Comparison of ENCODE assay signal across 8 cellular contexts in genomic region chr11:123246749-123247497, GRCh38. TPM values are rescaled to one million over a fixed set of nuclear protein-coding genes. Genes with fewer than 3 reads are reported as not detected.
DNase-seq lines count a peak whose midpoint lies in the region; ATAC-seq and TF ChIP-seq lines count a peak whose summit lies in the region.

No MANE protein-coding gene starts in this region.

- no peaks in the 10 kb centered on the region for H4K20me1 ChIP-seq in H9 (ENCODE audit: control insufficient read depth, insufficient read depth, insufficient read length)

- H2AFZ ChIP-seq in H9 (ENCODE audit: low read length), result no peak overlapping the region

- no peak overlapping the region for H3K56ac ChIP-seq in H9 (ENCODE audit: insufficient read length, low read depth, low read length)

- H2BK120ac ChIP-seq in H9 (ENCODE audit: low read depth, low read length, poor library complexity, severe bottlenecking), result no peak overlapping the region

- H4K91ac ChIP-seq in H9 (ENCODE audit: insufficient read length, low read depth, low read length), result no peak overlapping the region

- no peaks in the 10 kb centered on the region for H3K79me1 ChIP-seq in H9 (ENCODE audit: insufficient read depth, low read depth, low read length, poor library complexity, severe bottlenecking)

- H3K27me3 Mint-ChIP-seq in H9 (ENCODE audit: low read depth) (peaks cover 1% of the 10 kb centered on the region), T-cell (peaks cover 10 to 14% of the 10 kb centered on the region in 2 donors)

- no peak overlapping the region for H3K4me3 ChIP-seq in adipocyte (ENCODE audit: low read length)
- H3K4me3 ChIP-seq in retinal pigment epithelial cell (ENCODE audit: low read length), result no peak overlapping the region

- no peak overlapping the region for H3K18ac ChIP-seq in H9 (ENCODE audit: insufficient read length, low read depth, low read length)

- no peak overlapping the region for H3K23ac ChIP-seq in H9 (ENCODE audit: insufficient read length, low read depth, low read length)

- H3K27ac ChIP-seq in H9 (ENCODE audit: insufficient read length, low read depth, low read length), result no peak overlapping the region

- POLR2A ChIA-PET in T-cell (lab: Charles Lee), result interaction anchor here (0.6 to 0.9 kb wide), 4 partner anchors 45 to 185 kb away, joined by 3 to 6 read pairs (median 4); partner anchors contain the start of gene HSPA8 (in 1 of the 2)

- H3K9me3 ChIP-seq in H9 (ENCODE audit: control insufficient read depth, low read depth, low read length), result no peaks in the 10 kb centered on the region
- H3K9me3 ChIP-seq in adipocyte (ENCODE audit: control insufficient read depth, low read length), result no peaks in the 10 kb centered on the region

- H3K4me1 Mint-ChIP-seq in H9 (peaks cover 15 to 21% of the 10 kb centered on the region in 2 experiments), T-cell (peaks cover 0 to 6% (median 4%) of the 10 kb centered on the region in 3 donors)

- H3K4ac ChIP-seq in H9 (ENCODE audit: low read depth, low read length), result no peak overlapping the region

- no peaks in the 10 kb centered on the region for H3K36me3 ChIP-seq in adipocyte (ENCODE audit: control insufficient read depth, insufficient read depth, low read length, severe bottlenecking)

- no peak overlapping the region for H2BK20ac ChIP-seq in H9 (ENCODE audit: low read depth, low read length, poor library complexity, severe bottlenecking)

- H3K79me2 ChIP-seq in H9 (ENCODE audit: insufficient read depth, low read length), result no peaks in the 10 kb centered on the region

- H3K36me3 Mint-ChIP-seq in H9 (ENCODE audit: insufficient read depth in 1 of 3, low read depth in 3 of 3), result no peaks in the 10 kb centered on the region
- H3K36me3 Mint-ChIP-seq in T-cell, result no peaks in the 10 kb centered on the region

- DNase-seq in ELR (ENCODE audit: low read depth) (peak; percentile 84), H9 (peak; percentile 85), NCI-H1048 (lab: John Stamatoyannopoulos, UW) (peak; percentile 45), T-cell (peak; percentile 47 to 84 (median 76)), adipocyte (ENCODE audit: low read depth) (peak; percentile 94), left cardiac atrium (peak; percentile 85), retinal pigment epithelial cell (ENCODE audit: low read depth) (peak; percentile 34), NCI-H510A (lab: John Stamatoyannopoulos, UW) (no peak)

- H3K9ac ChIP-seq in H9 (ENCODE audit: extremely low read depth, insufficient read length, low read length) (no peak overlapping the region), adipocyte (ENCODE audit: low read length) (no peak overlapping the region)

- H3K9me3 Mint-ChIP-seq in H9, result no peaks in the 10 kb centered on the region; a peak in 1 of 5 replicates
- H3K9me3 Mint-ChIP-seq in T-cell, result no peaks in the 10 kb centered on the region

- no peak overlapping the region for H4K5ac ChIP-seq in H9 (ENCODE audit: insufficient read length, low read depth, low read length)

- ATAC-seq in T-cell (replicated peaks in 1 of 4) (peak; percentile 83 to 90 (median 87)), left cardiac atrium (peak; percentile 73 to 83)

- H2BK5ac ChIP-seq in H9 (ENCODE audit: insufficient read length, low read length), result no peak overlapping the region

- H3K27me3 ChIP-seq in H9 (ENCODE audit: insufficient read depth, low read length), result no peaks in the 10 kb centered on the region
- H3K27me3 ChIP-seq in adipocyte (replicated peaks; ENCODE audit: control insufficient read depth, insufficient read depth, low read length), result no peaks in the 10 kb centered on the region

- H3K4me3 Mint-ChIP-seq in H9 (no peak overlapping the region; a peak in 1 of 5 replicates), T-cell (no peak overlapping the region)

- CTCF ChIA-PET in T-cell (lab: Charles Lee), result interaction anchor here (0.5 to 3.0 kb wide), 32 partner anchors 9 to 383 kb away, joined by 3 to 40 read pairs (median 6); partner anchors contain the start of gene HSPA8 (in 1 of the 2)

- WGBS in H9 (ENCODE audit: extremely low coverage, insufficient read length, low lambda C conversion rate), result no CpG with 5 or more reads among the region's 13 CpGs

- H3K4me1 ChIP-seq in H9 (ENCODE audit: insufficient read depth, low read length) (peaks cover 7% of the 10 kb centered on the region; the same call in 1 of the 2 replicates), adipocyte (ENCODE audit: control insufficient read depth, insufficient read depth, low read length) (peaks cover 17% of the 10 kb centered on the region)

- H2AK5ac ChIP-seq in H9 (ENCODE audit: insufficient read length, low read length), result no peak overlapping the region

- no peak overlapping the region for H4K8ac ChIP-seq in H9 (replicated peaks; ENCODE audit: insufficient read length, low read depth, low read length)

- H2BK15ac ChIP-seq in H9 (ENCODE audit: low read depth, low read length), result no peak overlapping the region

- peak overlapping the region; percentile 27 for H3K4me2 ChIP-seq in H9 (ENCODE audit: insufficient read depth, insufficient read length, low read length)

- no peak overlapping the region for H3K14ac ChIP-seq in H9 (ENCODE audit: insufficient read depth, low read length)

- intact Hi-C loops in left cardiac atrium (cut with DNase I), result loop anchor here (1.0 to 10.0 kb wide), 3 partner anchors 136 to 382 kb away; no protein-coding TSS in a partner anchor

- H2BK12ac ChIP-seq in H9 (ENCODE audit: insufficient read length, low read depth, low read length), result no peak overlapping the region

- TF ChIP-seq CTCF in H9 (conservative IDR thresholded peaks at IDR 0.05), result peak; percentile 99
- TF ChIP-seq CTCF in retinal pigment epithelial cell (conservative IDR thresholded peaks at IDR 0.05; ENCODE audit: low read depth, low read length), result peak; percentile 96

- H3K27ac Mint-ChIP-seq in H9 (no peak overlapping the region), T-cell (no peak overlapping the region)

- H3K23me2 ChIP-seq in H9 (ENCODE audit: insufficient read length, low read depth, low read length, poor library complexity, severe bottlenecking), result no peaks in the 10 kb centered on the region

- H3T11ph ChIP-seq in H9 (ENCODE audit: low read length), result no peak overlapping the region

RNA-seq across cellular contexts. Expression of gene CLMP, which starts 51.9 kb away (rescaled TPM):
- total RNA-seq in H9 (2021) (11.8 and 13.8 TPM in 2 replicates), T-cell (under 1 TPM; 0.09 to 0.43 (median 0.30) TPM), left cardiac atrium (10 to 100 TPM; 30.6 to 38.6 TPM)
